ENCODE assay signal across 25 cellular contexts in genomic region chr11:47280860-47281259, GRCh38.
"Had no signal": no experiment of that assay in that cellular context is flagged by ENCODE, and none has a peak within 500 bp of the region (broad histone marks: within the 10 kb centered on the region; RNA-seq: fewer than 3 reads in every experiment).

No MANE protein-coding gene starts in this region.

- H3K4me1 ChIP-seq: breast epithelium had no signal

- H3K4me3 ChIP-seq: adrenal gland, breast epithelium, MG63 had no signal

- H3K9me3 ChIP-seq: adrenal gland, breast epithelium, MG63 had no signal

- H3K4me1 Mint-ChIP-seq: activated CD4-positive, alpha-beta memory T cell treated with anti-CD3 and anti-CD28 coated beads, Interleukin-2, amount 10 ng/mL, durations not matched to agents 7 days and 5 days; activated CD4-positive, alpha-beta T cell treated with anti-CD3 and anti-CD28 coated beads, Interleukin-2, amount 10 ng/mL, durations not matched to agents 7 days and 5 days; activated naive CD8-positive, alpha-beta T cell treated with anti-CD3 and anti-CD28 coated beads for 36 hours; activated T-helper 17 cell treated with anti-CD3 and anti-CD28 coated beads, Interleukin-2, amount 50 U/mL, for 72 hours had no signal

- H3K27ac Mint-ChIP-seq: activated CD4-positive, alpha-beta memory T cell treated with anti-CD3 and anti-CD28 coated beads, Interleukin-2, amount 10 ng/mL, durations not matched to agents 7 days and 5 days; activated CD4-positive, alpha-beta T cell treated with anti-CD3 and anti-CD28 coated beads, Interleukin-2, amount 10 ng/mL, durations not matched to agents 7 days and 5 days; activated naive CD4-positive, alpha-beta T cell treated with anti-CD3 and anti-CD28 coated beads for 36 hours; activated naive CD8-positive, alpha-beta T cell treated with anti-CD3 and anti-CD28 coated beads for 36 hours; activated T-helper 17 cell treated with anti-CD3 and anti-CD28 coated beads, Interleukin-2, amount 50 U/mL, for 72 hours; T-helper 17 cell had no signal

- ATAC-seq: activated T-helper 17 cell treated with anti-CD3 and anti-CD28 coated beads, Interleukin-2, amount 50 U/mL, for 72 hours; PC-3; T-helper 17 cell had no signal

- H3K27me3 ChIP-seq: adrenal gland, breast epithelium, MG63 had no signal

- H3K27ac ChIP-seq: adrenal gland, breast epithelium had no signal

- H3K9me3 Mint-ChIP-seq: activated CD4-positive, alpha-beta memory T cell treated with anti-CD3 and anti-CD28 coated beads, Interleukin-2, amount 10 ng/mL, durations not matched to agents 7 days and 5 days; activated CD4-positive, alpha-beta T cell treated with anti-CD3 and anti-CD28 coated beads, Interleukin-2, amount 10 ng/mL, durations not matched to agents 7 days and 5 days; activated naive CD4-positive, alpha-beta T cell treated with anti-CD3 and anti-CD28 coated beads for 36 hours; activated naive CD8-positive, alpha-beta T cell treated with anti-CD3 and anti-CD28 coated beads for 36 hours; activated T-helper 17 cell treated with anti-CD3 and anti-CD28 coated beads, Interleukin-2, amount 50 U/mL, for 72 hours had no signal

- H3K27me3 Mint-ChIP-seq: activated CD4-positive, alpha-beta memory T cell treated with anti-CD3 and anti-CD28 coated beads, Interleukin-2, amount 10 ng/mL, durations not matched to agents 7 days and 5 days; activated CD4-positive, alpha-beta T cell treated with anti-CD3 and anti-CD28 coated beads, Interleukin-2, amount 10 ng/mL, durations not matched to agents 7 days and 5 days; activated naive CD8-positive, alpha-beta T cell treated with anti-CD3 and anti-CD28 coated beads for 36 hours; activated T-helper 17 cell treated with anti-CD3 and anti-CD28 coated beads, Interleukin-2, amount 50 U/mL, for 72 hours; T-helper 17 cell had no signal

- DNase-seq: activated CD4-positive, alpha-beta memory T cell treated with anti-CD3 and anti-CD28 coated beads, Interleukin-2, amount 10 ng/mL, durations not matched to agents 7 days and 5 days; activated CD4-positive, alpha-beta T cell treated with anti-CD3 and anti-CD28 coated beads, Interleukin-2, amount 10 ng/mL, durations not matched to agents 7 days and 5 days; activated CD4-positive, CD25-positive, alpha-beta regulatory T cell; activated gamma-delta T cell; activated naive CD4-positive, alpha-beta T cell treated with anti-CD3 and anti-CD28 coated beads for 36 hours; activated naive CD8-positive, alpha-beta T cell treated with anti-CD3 and anti-CD28 coated beads for 36 hours; activated T-cell treated with anti-CD3 and anti-CD28 coated beads for 4 hours; activated T-cell treated with anti-CD3 and anti-CD28 coated beads, Interleukin-2, amount 50 U/mL, for 48 hours; aorta; MG63; MV-4-11; NCI-H1092 treated with DMSO at 0.1 percent for 48 hours; NCI-H1436; NCI-H1694 treated with DMSO at 0.1 percent for 48 hours; NCI-H2029 treated with DMSO at 0.1 percent for 48 hours; NCI-H345; NCI-H510A; NCI-H69; PC-3; SIG-M5; T-helper 17 cell; T1000 had no signal

- H3K4me3 Mint-ChIP-seq: activated CD4-positive, alpha-beta memory T cell treated with anti-CD3 and anti-CD28 coated beads, Interleukin-2, amount 10 ng/mL, durations not matched to agents 7 days and 5 days; activated CD4-positive, alpha-beta T cell treated with anti-CD3 and anti-CD28 coated beads, Interleukin-2, amount 10 ng/mL, durations not matched to agents 7 days and 5 days; activated naive CD4-positive, alpha-beta T cell treated with anti-CD3 and anti-CD28 coated beads for 36 hours; activated naive CD8-positive, alpha-beta T cell treated with anti-CD3 and anti-CD28 coated beads for 36 hours; activated T-helper 17 cell treated with anti-CD3 and anti-CD28 coated beads, Interleukin-2, amount 50 U/mL, for 72 hours; T-helper 17 cell had no signal
